In genomic region chr1:151371744-151372410, GRCh38 we compare ENCODE assay signal across 8 cellular contexts. TPM values are rescaled to one million over a fixed set of nuclear protein-coding genes. Genes with fewer than 3 reads are reported as not detected.
DNase-seq lines count a peak whose midpoint lies in the region; TF ChIP-seq lines count a peak whose summit lies in the region.

No MANE protein-coding gene starts in this region.

- no peaks in the 10 kb centered on the region for H3K4me1 Mint-ChIP-seq in activated CD4-positive, alpha-beta memory T cell treated with anti-CD3 and anti-CD28 coated beads, Interleukin-2, amount 10 ng/mL, durations not matched to agents 7 days and 5 days
- H3K4me1 Mint-ChIP-seq in activated CD4-positive, alpha-beta T cell treated with anti-CD3 and anti-CD28 coated beads, Interleukin-2, amount 10 ng/mL, durations not matched to agents 24 days and 14 days, result peaks cover 3% of the 10 kb centered on the region

- H3K9me3 ChIP-seq in iPS DF 6.9 (ENCODE audit: control insufficient read depth, insufficient read depth, low read length) (no peaks in the 10 kb centered on the region), spleen (no peaks in the 10 kb centered on the region)

- POLR2A ChIA-PET in activated CD4-positive, alpha-beta memory T cell treated with anti-CD3 and anti-CD28 coated beads, Interleukin-2, amount 10 ng/mL, durations not matched to agents 7 days and 5 days (lab: Charles Lee), result interaction anchor here (1.0 kb wide), 1 partner anchor 27 kb away, joined by 3 read pairs; the partner anchor contains the start of gene PSMB4

- intact Hi-C loops in spleen (cut with DNase I; ENCODE audit: low total_unique reads), result no loop called here
- intact Hi-C loops in activated CD4-positive, alpha-beta T cell treated with anti-CD3 and anti-CD28 coated beads, Interleukin-2, amount 10 ng/mL, durations not matched to agents 24 days and 14 days (cut with micrococcal nuclease), result no loop called here

- no peaks in the 10 kb centered on the region for H3K36me3 Mint-ChIP-seq in activated CD4-positive, alpha-beta memory T cell treated with anti-CD3 and anti-CD28 coated beads, Interleukin-2, amount 10 ng/mL, durations not matched to agents 7 days and 5 days (ENCODE audit: low read depth)
- H3K36me3 Mint-ChIP-seq in activated CD4-positive, alpha-beta T cell treated with anti-CD3 and anti-CD28 coated beads, Interleukin-2, amount 10 ng/mL, durations not matched to agents 24 days and 14 days (ENCODE audit: low read depth), result no peaks in the 10 kb centered on the region

- H3K36me3 ChIP-seq in iPS DF 6.9 (ENCODE audit: control insufficient read depth, insufficient read depth, low read length) (0 out of 2 replicates have a peak, but pooled peaks cover 2% of the 10 kb centered on the region), spleen (peaks cover 0 to 12% (median 0%) of the 10 kb centered on the region in 6 donors)

- H3K4me1 ChIP-seq in iPS DF 6.9 (ENCODE audit: control insufficient read depth, insufficient read depth, low read length) (peaks cover 3% of the 10 kb centered on the region), spleen (peaks cover 18 to 59% (median 45%) of the 10 kb centered on the region in 6 donors)

- H3K27me3 ChIP-seq in iPS DF 6.9 (ENCODE audit: control insufficient read depth, insufficient read depth, low read length), result no peaks in the 10 kb centered on the region
- H3K27me3 ChIP-seq in spleen (replicated peaks in 1 of 7), result no peaks in the 10 kb centered on the region

- no peak for TF ChIP-seq POLR2A in spleen (IDR thresholded peaks at IDR 0.05)

- H3K9me3 Mint-ChIP-seq in activated CD4-positive, alpha-beta memory T cell treated with anti-CD3 and anti-CD28 coated beads, Interleukin-2, amount 10 ng/mL, durations not matched to agents 7 days and 5 days, result no peaks in the 10 kb centered on the region
- no peaks in the 10 kb centered on the region for H3K9me3 Mint-ChIP-seq in activated CD4-positive, alpha-beta T cell treated with anti-CD3 and anti-CD28 coated beads, Interleukin-2, amount 10 ng/mL, durations not matched to agents 24 days and 14 days

- H3K4me3 ChIP-seq in iPS DF 6.9 (ENCODE audit: low read length), result peak overlapping the region; percentile 21; the same call in 1 of the 2 replicates
- H3K4me3 ChIP-seq in spleen, result peak overlapping the region; percentile 16 to 67 (median 35)

- H3K27ac ChIP-seq in iPS DF 6.9 (ENCODE audit: low read length), result no peak overlapping the region
- peak overlapping the region; percentile 27 to 89 (median 81) for H3K27ac ChIP-seq in spleen

- TF ChIP-seq CTCF in spleen (IDR thresholded peaks at IDR 0.05 in 8 of 11, conservative IDR thresholded peaks at IDR 0.05 in 3 of 11), result no peak

- peak; percentile 88 for DNase-seq in NCI-H1092 (lab: John Stamatoyannopoulos, UW)
- peak; percentile 43 for DNase-seq in amniotic epithelial cell (ENCODE audit: low read depth)
- DNase-seq in iPS DF 6.9 (ENCODE audit: low read depth, low spot score), result no peak
- no peak for DNase-seq in spleen
- DNase-seq in activated CD4-positive, alpha-beta memory T cell treated with anti-CD3 and anti-CD28 coated beads, Interleukin-2, amount 10 ng/mL, durations not matched to agents 7 days and 5 days, result no peak
- no peak for DNase-seq in activated CD4-positive, CD25-positive, alpha-beta regulatory T cell (lab: John Stamatoyannopoulos, UW)
- DNase-seq in activated CD4-positive, alpha-beta T cell treated with anti-CD3 and anti-CD28 coated beads, Interleukin-2, amount 10 ng/mL, durations not matched to agents 24 days and 14 days, result no peak
- no peak for DNase-seq in NOMO-1 treated with dmso at 0.1 percent for 144 hours (lab: John Stamatoyannopoulos, UW; ENCODE audit: unreplicated experiment)

- no peaks in the 10 kb centered on the region for H3K27me3 Mint-ChIP-seq in activated CD4-positive, alpha-beta memory T cell treated with anti-CD3 and anti-CD28 coated beads, Interleukin-2, amount 10 ng/mL, durations not matched to agents 7 days and 5 days
- H3K27me3 Mint-ChIP-seq in activated CD4-positive, alpha-beta T cell treated with anti-CD3 and anti-CD28 coated beads, Interleukin-2, amount 10 ng/mL, durations not matched to agents 24 days and 14 days, result peaks cover 1% of the 10 kb centered on the region

- CTCF ChIA-PET in activated CD4-positive, alpha-beta memory T cell treated with anti-CD3 and anti-CD28 coated beads, Interleukin-2, amount 10 ng/mL, durations not matched to agents 7 days and 5 days (lab: Charles Lee), result interaction anchor here (0.6 kb wide), 1 partner anchor 21 kb away, joined by 3 read pairs; no protein-coding TSS in a partner anchor

- no peak overlapping the region for H3K27ac Mint-ChIP-seq in activated CD4-positive, alpha-beta memory T cell treated with anti-CD3 and anti-CD28 coated beads, Interleukin-2, amount 10 ng/mL, durations not matched to agents 7 days and 5 days
- no peak overlapping the region for H3K27ac Mint-ChIP-seq in activated CD4-positive, alpha-beta T cell treated with anti-CD3 and anti-CD28 coated beads, Interleukin-2, amount 10 ng/mL, durations not matched to agents 24 days and 14 days

- no CpG with 5 or more reads among the region's 8 CpGs for WGBS in iPS DF 6.9 (ENCODE audit: insufficient coverage, insufficient read length)
- WGBS in spleen, 5 donors, result 46 to 71% (median 52%) methylated on average over 6 to 8 of the region's 8 CpGs

- H3K4me3 Mint-ChIP-seq in activated CD4-positive, alpha-beta memory T cell treated with anti-CD3 and anti-CD28 coated beads, Interleukin-2, amount 10 ng/mL, durations not matched to agents 7 days and 5 days, result no peak overlapping the region
- no peak overlapping the region for H3K4me3 Mint-ChIP-seq in activated CD4-positive, alpha-beta T cell treated with anti-CD3 and anti-CD28 coated beads, Interleukin-2, amount 10 ng/mL, durations not matched to agents 24 days and 14 days

RNA-seq across cellular contexts. Expression of gene SELENBP1, which starts 0.6 kb away (rescaled TPM):
- 100 to 1,000 TPM in 2 of 7 donors, 10 to 100 TPM in 5; 56.1 to 114 (median 90.3) TPM for total RNA-seq in spleen
- polyA plus RNA-seq in spleen, result 10 to 100 TPM; 17.3 to 77.8 (median 47.5) TPM
- not detected for total RNA-seq in activated CD4-positive, alpha-beta memory T cell treated with anti-CD3 and anti-CD28 coated beads, Interleukin-2, amount 10 ng/mL, durations not matched to agents 7 days and 5 days
- total RNA-seq in activated CD4-positive, alpha-beta T cell treated with anti-CD3 and anti-CD28 coated beads, Interleukin-2, amount 10 ng/mL, durations not matched to agents 24 days and 14 days, result not detected in 2 replicates

RNA-seq across cellular contexts. Expression of gene RFX5, which starts 24.8 kb away (rescaled TPM):
- 10 to 100 TPM; 75.9 to 96.1 (median 92.2) TPM for total RNA-seq in spleen
- polyA plus RNA-seq in spleen, result 10 to 100 TPM; 30.8 to 57.8 (median 40.3) TPM
- total RNA-seq in activated CD4-positive, alpha-beta memory T cell treated with anti-CD3 and anti-CD28 coated beads, Interleukin-2, amount 10 ng/mL, durations not matched to agents 7 days and 5 days, result 10 to 100 TPM; 96.2 to 99.3 TPM
- total RNA-seq in activated CD4-positive, alpha-beta T cell treated with anti-CD3 and anti-CD28 coated beads, Interleukin-2, amount 10 ng/mL, durations not matched to agents 24 days and 14 days, result 69.2 and 73.1 TPM in 2 replicates

RNA-seq across cellular contexts. Expression of gene PSMB4, which starts 27.5 kb away (rescaled TPM):
- total RNA-seq in spleen, result 100 to 1,000 TPM; 184 to 219 (median 201) TPM
- 100 to 1,000 TPM; 320 to 371 (median 354) TPM for polyA plus RNA-seq in spleen
- 100 to 1,000 TPM; 280 to 282 TPM for total RNA-seq in activated CD4-positive, alpha-beta memory T cell treated with anti-CD3 and anti-CD28 coated beads, Interleukin-2, amount 10 ng/mL, durations not matched to agents 7 days and 5 days
- total RNA-seq in activated CD4-positive, alpha-beta T cell treated with anti-CD3 and anti-CD28 coated beads, Interleukin-2, amount 10 ng/mL, durations not matched to agents 24 days and 14 days, result 452 and 456 TPM in 2 replicates

RNA-seq across cellular contexts. Expression of gene PI4KB, which starts 44.7 kb away (rescaled TPM):
- total RNA-seq in spleen, result 10 to 100 TPM; 63.7 to 85.4 (median 69.5) TPM
- polyA plus RNA-seq in spleen, result 10 to 100 TPM; 25.6 to 41.4 (median 30.8) TPM
- total RNA-seq in activated CD4-positive, alpha-beta memory T cell treated with anti-CD3 and anti-CD28 coated beads, Interleukin-2, amount 10 ng/mL, durations not matched to agents 7 days and 5 days, result 10 to 100 TPM; 71.2 to 72.9 TPM
- total RNA-seq in activated CD4-positive, alpha-beta T cell treated with anti-CD3 and anti-CD28 coated beads, Interleukin-2, amount 10 ng/mL, durations not matched to agents 24 days and 14 days, result 57.1 and 59.2 TPM in 2 replicates

Comparison
In these comparisons a context has a peak if more than half of its experiments do, and no peak if none do; other contexts are left out.
1. DNase-seq: peak in NCI-H1092 (single experiment) and amniotic epithelial cell (single experiment); none in iPS DF 6.9 (single experiment), spleen (single experiment), activated CD4-positive, alpha-beta memory T cell treated with anti-CD3 and anti-CD28 coated beads, Interleukin-2, amount 10 ng/mL, durations not matched to agents 7 days and 5 days (single experiment), activated CD4-positive, CD25-positive, alpha-beta regulatory T cell (0 of 4), activated CD4-positive, alpha-beta T cell treated with anti-CD3 and anti-CD28 coated beads, Interleukin-2, amount 10 ng/mL, durations not matched to agents 24 days and 14 days (single experiment) and NOMO-1 treated with dmso at 0.1 percent for 144 hours (single experiment).
2. RNA of gene SELENBP1, which starts 0.6 kb away (total RNA-seq): 56.1 to 114 TPM in spleen; not detected in activated CD4-positive, alpha-beta memory T cell treated with anti-CD3 and anti-CD28 coated beads, Interleukin-2, amount 10 ng/mL, durations not matched to agents 7 days and 5 days and not detected in activated CD4-positive, alpha-beta T cell treated with anti-CD3 and anti-CD28 coated beads, Interleukin-2, amount 10 ng/mL, durations not matched to agents 24 days and 14 days; every median in the first group is over 10 times any median in the second.